9 cellular contexts compared by ENCODE assay signal in genomic region chr12:12985817-12986408, GRCh38. TPM values are rescaled to one million over a fixed set of nuclear protein-coding genes. Genes with fewer than 3 reads are reported as not detected.
DNase-seq lines count a peak whose midpoint lies in the region; ATAC-seq and TF ChIP-seq lines count a peak whose summit lies in the region.
"Had no signal": no experiment of that assay in that cellular context is flagged by ENCODE, and none has a peak within 500 bp of the region (broad histone marks: within the 10 kb centered on the region; RNA-seq: fewer than 3 reads in every experiment).

No MANE protein-coding gene starts in this region.

- TF ChIP-seq CTCF in MCF 10A (IDR thresholded peaks at IDR 0.05; ENCODE audit: unreplicated experiment) (peak; percentile 30), breast epithelium (IDR thresholded peaks at IDR 0.05) (peak in 1 of 3 donors; percentile 39), epithelial cell of proximal tubule (conservative IDR thresholded peaks at IDR 0.05; ENCODE audit: low read depth, low read length) (peak; percentile 68)

- TF ChIP-seq POLR2A in breast epithelium (IDR thresholded peaks at IDR 0.05) = no peak

- H3K9me3 Mint-ChIP-seq in MCF 10A (ENCODE audit: unreplicated experiment) = no peaks in the 10 kb centered on the region
- H3K9me3 Mint-ChIP-seq in stimulated activated effector memory CD8-positive, alpha-beta T cell treated with anti-CD3 and anti-CD28 coated beads, Interleukin-12 subunit alpha, Interleukin-12 subunit beta, amount 100 ng/mL, for 72 hours = no peaks in the 10 kb centered on the region

- peaks cover 27% of the 10 kb centered on the region for H3K36me3 Mint-ChIP-seq in MCF 10A (ENCODE audit: insufficient read depth, unreplicated experiment)
- peaks cover 12% of the 10 kb centered on the region for H3K36me3 Mint-ChIP-seq in stimulated activated effector memory CD8-positive, alpha-beta T cell treated with anti-CD3 and anti-CD28 coated beads, Interleukin-12 subunit alpha, Interleukin-12 subunit beta, amount 100 ng/mL, for 72 hours

- intact Hi-C loops in MCF 10A (cut with micrococcal nuclease) (no loop called here), breast epithelium (cut with DNase I; ENCODE audit: low total_unique reads) (no loop called here)

- BruUV-seq in MCF 10A (replicated peaks; lab: Mats Ljungman, UMichigan) = no TSS peak

- H3K4me1 ChIP-seq in breast epithelium = no peaks in the 10 kb centered on the region

- POLR2A ChIA-PET in MCF 10A (lab: Yijun Ruan, JAX) = interaction anchor here (1.0 to 1.8 kb wide), 3 partner anchors 9 to 107 kb away, joined by 3 to 8 read pairs (median 3); no protein-coding TSS in a partner anchor

- H3K27ac ChIP-seq in breast epithelium = no peak overlapping the region
- H3K27ac ChIP-seq: skin epidermis had no signal

- H3K4me3 ChIP-seq in breast epithelium (no peak overlapping the region), epithelial cell of proximal tubule (ENCODE audit: low read depth, low read length) (no peak overlapping the region)
- H3K4me3 ChIP-seq: skin epidermis had no signal

- H3K36me3 ChIP-seq in breast epithelium = peaks cover 11% of the 10 kb centered on the region

- peak; percentile 73 for ATAC-seq in stimulated activated effector memory CD8-positive, alpha-beta T cell treated with anti-CD3 and anti-CD28 coated beads, Interleukin-12 subunit alpha, Interleukin-12 subunit beta, amount 100 ng/mL, for 72 hours
- ATAC-seq in HG02678 (IDR thresholded peaks at IDR 0.05; ENCODE audit: unreplicated experiment) (no peak), HG03039 (IDR thresholded peaks at IDR 0.05; ENCODE audit: unreplicated experiment) (no peak)

- DNase-seq in MCF 10A (ENCODE audit: unreplicated experiment) (peak; percentile 55), breast epithelium (ENCODE audit: low spot score in 2 of 2) (no peak), NCI-H69 (lab: John Stamatoyannopoulos, UW) (peak; percentile 21), epithelial cell of proximal tubule (ENCODE audit: low read depth) (no peak), T-helper 1 cell (no peak)
- DNase-seq in stimulated activated effector memory CD8-positive, alpha-beta T cell treated with anti-CD3 and anti-CD28 coated beads, Interleukin-12 subunit alpha, Interleukin-12 subunit beta, amount 100 ng/mL, for 72 hours (ENCODE audit: low spot score in 2 of 2) = no peak

- no peaks in the 10 kb centered on the region for H3K27me3 ChIP-seq in breast epithelium

- CTCF ChIA-PET in MCF 10A (lab: Yijun Ruan, JAX) = interaction anchor here (0.7 to 11.7 kb wide), 12 partner anchors 10 to 249 kb away, joined by 3 to 150 read pairs (median 5); no protein-coding TSS in a partner anchor

- no peak overlapping the region for H3K4me3 Mint-ChIP-seq in MCF 10A (ENCODE audit: unreplicated experiment)
- no peak overlapping the region for H3K4me3 Mint-ChIP-seq in stimulated activated effector memory CD8-positive, alpha-beta T cell treated with anti-CD3 and anti-CD28 coated beads, Interleukin-12 subunit alpha, Interleukin-12 subunit beta, amount 100 ng/mL, for 72 hours

- no peak overlapping the region for H3K27ac Mint-ChIP-seq in MCF 10A (ENCODE audit: low read depth, unreplicated experiment)
- H3K27ac Mint-ChIP-seq in stimulated activated effector memory CD8-positive, alpha-beta T cell treated with anti-CD3 and anti-CD28 coated beads, Interleukin-12 subunit alpha, Interleukin-12 subunit beta, amount 100 ng/mL, for 72 hours = no peak overlapping the region

- no peaks in the 10 kb centered on the region for H3K9me3 ChIP-seq in breast epithelium

- H3K27me3 Mint-ChIP-seq in MCF 10A (ENCODE audit: insufficient read depth, unreplicated experiment) = no peaks in the 10 kb centered on the region

- H3K4me1 Mint-ChIP-seq in MCF 10A (ENCODE audit: insufficient read depth, unreplicated experiment) = peaks cover 6% of the 10 kb centered on the region
- peaks cover 3% of the 10 kb centered on the region for H3K4me1 Mint-ChIP-seq in stimulated activated effector memory CD8-positive, alpha-beta T cell treated with anti-CD3 and anti-CD28 coated beads, Interleukin-12 subunit alpha, Interleukin-12 subunit beta, amount 100 ng/mL, for 72 hours

RNA-seq across cellular contexts. Expression of gene HEBP1, which starts 14.2 kb away (rescaled TPM):
- total RNA-seq in MCF 10A (2022) (30.8 and 31.2 TPM in 2 replicates), breast epithelium (10 to 100 TPM; 36.4 to 64.5 (median 39.7) TPM), epithelial cell of proximal tubule (12.7 and 13.0 TPM in 2 replicates)

RNA-seq across cellular contexts. Expression of gene GPRC5D, which starts 33.9 kb away (rescaled TPM):
- total RNA-seq in MCF 10A (2022) (not detected in 2 replicates), breast epithelium (not detected), epithelial cell of proximal tubule (not detected in 2 replicates)

RNA-seq across cellular contexts. Expression of gene FAM234B, which starts 58.3 kb away (rescaled TPM):
- total RNA-seq in MCF 10A (2022) (5.4 and 5.7 TPM in 2 replicates), breast epithelium (10 to 100 TPM in 2 of 3 donors, 1 to 10 TPM in 1; 4.6 to 21.4 (median 16.4) TPM), epithelial cell of proximal tubule (3.8 and 6.4 TPM in 2 replicates)

Comparison
In these comparisons a context has a peak if more than half of its experiments do, and no peak if none do; other contexts are left out.
1. DNase-seq: peak in MCF 10A (single experiment) and NCI-H69 (single experiment); none in breast epithelium (0 of 2), epithelial cell of proximal tubule (single experiment), stimulated activated effector memory CD8-positive, alpha-beta T cell treated with anti-CD3 and anti-CD28 coated beads, Interleukin-12 subunit alpha, Interleukin-12 subunit beta, amount 100 ng/mL, for 72 hours (0 of 2) and T-helper 1 cell (0 of 5).